Comparison of ENCODE assay signal across 23 cellular contexts in genomic region chr10:87915406-87915805, GRCh38. TPM values are rescaled to one million over a fixed set of nuclear protein-coding genes. Genes with fewer than 3 reads are reported as not detected.
DNase-seq lines count a peak whose midpoint lies in the region; ATAC-seq, FAIRE-seq and TF ChIP-seq lines count a peak whose summit lies in the region.
"Had no signal": no experiment of that assay in that cellular context is flagged by ENCODE, and none has a peak within 500 bp of the region (broad histone marks: within the 10 kb centered on the region; RNA-seq: fewer than 3 reads in every experiment).

No MANE protein-coding gene starts in this region.

- TF ChIP-seq RAD21 in SK-N-SH (IDR thresholded peaks at IDR 0.05; ENCODE audit: low read length) = no peak

- 97% methylated on average over 3 of the region's 4 CpGs for WGBS in SK-N-SH (ENCODE audit: low lambda C conversion rate)

- peaks cover 17% of the 10 kb centered on the region; the same call in 1 of the 2 replicates for H3K9me3 ChIP-seq in SK-N-SH
- H3K9me3 ChIP-seq in RWPE2 (ENCODE audit: severe bottlenecking) = peaks cover 18% of the 10 kb centered on the region
- H3K9me3 ChIP-seq in subcutaneous abdominal adipose tissue (ENCODE audit: control insufficient read depth in 5 of 5, low read length in 5 of 5) = peaks cover 5 to 23% (median 19%) of the 10 kb centered on the region in 5 donors
- H3K9me3 ChIP-seq: SJCRH30 had no signal

- peaks cover 100% of the 10 kb centered on the region for H3K79me2 ChIP-seq in SK-N-SH (ENCODE audit: insufficient read depth)

- H3K4me2 ChIP-seq in SK-N-SH = no peak overlapping the region

- TF ChIP-seq EP300 in SK-N-SH (IDR thresholded peaks at IDR 0.05; ENCODE audit: borderline replicate concordance in 1 of 2, low read depth in 1 of 2, low read length in 1 of 2) = no peak

- H4K20me1 ChIP-seq in SK-N-SH (ENCODE audit: insufficient read depth) = peaks cover 57% of the 10 kb centered on the region

- H3K36me3 ChIP-seq in SK-N-SH (replicated peaks in 1 of 2; ENCODE audit: control insufficient read depth in 1 of 2, insufficient read depth in 2 of 2, low read length in 1 of 2) = peaks cover 16 to 53% of the 10 kb centered on the region in 2 experiments
- H3K36me3 ChIP-seq in RWPE2 (ENCODE audit: low read depth) = peaks cover 41% of the 10 kb centered on the region
- H3K36me3 ChIP-seq in subcutaneous abdominal adipose tissue (ENCODE audit: control insufficient read depth in 5 of 5, insufficient read depth in 5 of 5, low read length in 5 of 5) = peaks cover 0 to 19% (median 6%) of the 10 kb centered on the region in 5 donors
- H3K36me3 ChIP-seq: gastrocnemius medialis, SJCRH30 had no signal

- no peaks in the 10 kb centered on the region for H3K9me2 ChIP-seq in SK-N-SH

- H3K9me3 Mint-ChIP-seq in activated naive CD8-positive, alpha-beta T cell treated with anti-CD3 and anti-CD28 coated beads for 36 hours = peaks cover 34% of the 10 kb centered on the region

- no peak overlapping the region for H3K4me3 ChIP-seq in SK-N-SH (ENCODE audit: low read depth in 2 of 2, low read length in 1 of 2)
- no peak overlapping the region for H3K4me3 ChIP-seq in RWPE2 (ENCODE audit: severe bottlenecking)
- no peak overlapping the region for H3K4me3 ChIP-seq in subcutaneous abdominal adipose tissue (ENCODE audit: low read depth in 1 of 5, low read length in 5 of 5)
- H3K4me3 ChIP-seq: BLaER1 treated with 17β-estradiol and CSF1 and Interleukin-3, amounts not matched to agents 10 nM and 100 nM; gastrocnemius medialis; SJCRH30 had no signal

- no peaks in the 10 kb centered on the region for H3K27me3 ChIP-seq in SK-N-SH (ENCODE audit: insufficient read depth)
- no peaks in the 10 kb centered on the region for H3K27me3 ChIP-seq in RWPE2 (ENCODE audit: insufficient read depth, poor library complexity, severe bottlenecking)
- no peaks in the 10 kb centered on the region for H3K27me3 ChIP-seq in subcutaneous abdominal adipose tissue (ENCODE audit: control insufficient read depth in 5 of 5, insufficient read depth in 4 of 5, low read length in 5 of 5)
- H3K27me3 ChIP-seq: BLaER1 treated with 17β-estradiol and CSF1 and Interleukin-3, amounts not matched to agents 10 nM and 100 nM; gastrocnemius medialis; SJCRH30 had no signal

- H3K27ac Mint-ChIP-seq in activated naive CD8-positive, alpha-beta T cell treated with anti-CD3 and anti-CD28 coated beads for 36 hours = no peak overlapping the region
- H3K27ac Mint-ChIP-seq: activated naive CD8-positive, alpha-beta T cell treated with anti-CD3 and anti-CD28 coated beads, Interleukin-2, amount 10 ng/mL, durations not matched to agents 7 days and 5 days; activated T-helper 1 cell treated with anti-CD3 and anti-CD28 coated beads, Interleukin-12 subunit alpha, Interleukin-12 subunit beta, Interleukin-2, Interleukin-4 antibody, amounts not matched to agents 30 ng/mL and 10 ng/mL and 1 ng/mL, durations not matched to agents 14 hours and 24 hours and 36 hours had no signal

- DNase-seq in SK-N-SH (no peak), RWPE2 (ENCODE audit: low spot score) (no peak), iris pigment epithelial cell (ENCODE audit: low read depth) (peak; percentile 70), RCC 7860 (ENCODE audit: low spot score) (no peak), posterior cingulate gyrus (no peak)
- DNase-seq in activated naive CD8-positive, alpha-beta T cell treated with anti-CD3 and anti-CD28 coated beads for 36 hours = no peak
- DNase-seq: activated CD4-positive, alpha-beta T cell treated with anti-CD3 and anti-CD28 coated beads for 1 hour; activated naive CD8-positive, alpha-beta T cell treated with anti-CD3 and anti-CD28 coated beads, Interleukin-2, amount 10 ng/mL, durations not matched to agents 7 days and 5 days; erythroblast; gastrocnemius medialis; naive thymus-derived CD4-positive, alpha-beta T cell; NCI-H1930; SJCRH30; stimulated activated CD4-positive, alpha-beta T cell treated with anti-CD3 and anti-CD28 coated beads, Interleukin-4, amount 100 ng/mL, for 1 hour; substantia nigra; T-helper 9 cell had no signal

- intact Hi-C loops in posterior cingulate gyrus (cut with DNase I) = no loop called here

- H3K27me3 Mint-ChIP-seq in activated naive CD8-positive, alpha-beta T cell treated with anti-CD3 and anti-CD28 coated beads for 36 hours = no peaks in the 10 kb centered on the region
- H3K27me3 Mint-ChIP-seq: activated naive CD8-positive, alpha-beta T cell treated with anti-CD3 and anti-CD28 coated beads, Interleukin-2, amount 10 ng/mL, durations not matched to agents 7 days and 5 days; naive thymus-derived CD4-positive, alpha-beta T cell had no signal

- H3K4me1 ChIP-seq in SK-N-SH (ENCODE audit: control insufficient read depth in 1 of 2, insufficient read depth in 2 of 2, low read depth in 1 of 2, low read length in 1 of 2) (peaks cover 6 to 11% of the 10 kb centered on the region in 2 experiments; a peak in 3 of 4 replicates), RWPE2 (ENCODE audit: insufficient read depth, poor library complexity, severe bottlenecking) (peaks cover 27% of the 10 kb centered on the region), subcutaneous abdominal adipose tissue (ENCODE audit: control insufficient read depth in 5 of 5, insufficient read depth in 5 of 5, low read length in 5 of 5) (peaks cover 0 to 33% (median 31%) of the 10 kb centered on the region in 5 donors)
- H3K4me1 ChIP-seq: SJCRH30 had no signal

- peaks cover 28% of the 10 kb centered on the region for H3K4me1 Mint-ChIP-seq in activated naive CD8-positive, alpha-beta T cell treated with anti-CD3 and anti-CD28 coated beads for 36 hours

- H3K36me3 Mint-ChIP-seq in activated naive CD8-positive, alpha-beta T cell treated with anti-CD3 and anti-CD28 coated beads for 36 hours = peaks cover 53% of the 10 kb centered on the region

- no peak for FAIRE-seq in RCC 7860 (lab: Jason Lieb, UNC)
- FAIRE-seq: A204.1, bronchial epithelial cell, GM18507 had no signal

- TF ChIP-seq CTCF in SK-N-SH (IDR thresholded peaks at IDR 0.05) (no peak), RWPE2 (IDR thresholded peaks at IDR 0.05; ENCODE audit: poor library complexity, severe bottlenecking) (no peak)

- peaks cover 16% of the 10 kb centered on the region for H3F3A ChIP-seq in SK-N-SH (replicated peaks; ENCODE audit: insufficient read depth)

- H3K9ac ChIP-seq in SK-N-SH (no peak overlapping the region), subcutaneous abdominal adipose tissue (ENCODE audit: low read length in 5 of 5) (no peak overlapping the region)
- H3K9ac ChIP-seq: BLaER1 treated with 17β-estradiol and CSF1 and Interleukin-3, amounts not matched to agents 10 nM and 100 nM had no signal

- H3K27ac ChIP-seq in SK-N-SH (ENCODE audit: low read depth in 2 of 2, low read length in 1 of 2) = no peak overlapping the region
- H3K27ac ChIP-seq in RWPE2 (ENCODE audit: poor library complexity, severe bottlenecking) = peak overlapping the region; percentile 45
- peak overlapping the region; percentile 64 for H3K27ac ChIP-seq in subcutaneous abdominal adipose tissue (ENCODE audit: low read depth, low read length)
- H3K27ac ChIP-seq: BLaER1 treated with 17β-estradiol and CSF1 and Interleukin-3, amounts not matched to agents 10 nM and 100 nM; SJCRH30 had no signal

- peak; percentile 25 for ATAC-seq in SK-N-SH treated with all-trans-retinoic acid at 6 μM for 48 hours
- no peak for ATAC-seq in RWPE2 (ENCODE audit: low read depth)
- ATAC-seq: gastrocnemius medialis; naive thymus-derived CD4-positive, alpha-beta T cell had no signal

- no peak overlapping the region for H2AFZ ChIP-seq in SK-N-SH (ENCODE audit: low read depth)

- no peak overlapping the region for H3K4me3 Mint-ChIP-seq in activated naive CD8-positive, alpha-beta T cell treated with anti-CD3 and anti-CD28 coated beads for 36 hours
- H3K4me3 Mint-ChIP-seq: activated naive CD8-positive, alpha-beta T cell treated with anti-CD3 and anti-CD28 coated beads, Interleukin-2, amount 10 ng/mL, durations not matched to agents 7 days and 5 days; activated T-helper 1 cell treated with anti-CD3 and anti-CD28 coated beads, Interleukin-12 subunit alpha, Interleukin-12 subunit beta, Interleukin-2, Interleukin-4 antibody, amounts not matched to agents 30 ng/mL and 10 ng/mL and 1 ng/mL, durations not matched to agents 14 hours and 24 hours and 36 hours had no signal

- POLR2A ChIA-PET in SK-N-SH (lab: Yijun Ruan, JAX) = no interaction called here

- CTCF ChIA-PET in SK-N-SH (lab: Yijun Ruan, JAX) = interaction anchor here (1.1 kb wide), 1 partner anchor 44 kb away, joined by 3 read pairs; no protein-coding TSS in a partner anchor

TF ChIP-seq in SK-N-SH treated with all-trans-retinoic acid at 6 μM for 48 hours, 23 proteins besides CTCF, POLR2A, EP300 and RAD21 (continues in another document):
- no peak for TF ChIP-seq RARB (CRISPR knock-in tag; IDR thresholded peaks at IDR 0.05)

TF ChIP-seq in SK-N-SH, 30 proteins besides CTCF, POLR2A, EP300 and RAD21:
- no peak for TF ChIP-seq FOSL2 (IDR thresholded peaks at IDR 0.05; ENCODE audit: borderline replicate concordance, low read depth)
- TF ChIP-seq TCF12 (IDR thresholded peaks at IDR 0.05) = no peak
- no peak for TF ChIP-seq RCOR1 (IDR thresholded peaks at IDR 0.05; ENCODE audit: low read length)
- TF ChIP-seq FOXJ3 (CRISPR knock-in tag; IDR thresholded peaks at IDR 0.05) = no peak
- no peak for TF ChIP-seq JUND (IDR thresholded peaks at IDR 0.05)
- no peak for TF ChIP-seq IRF3 (IDR thresholded peaks at IDR 0.05; ENCODE audit: low read depth, low read length)
- TF ChIP-seq RXRA (IDR thresholded peaks at IDR 0.05; ENCODE audit: borderline replicate concordance, low read depth) = no peak

RNA-seq across cellular contexts. Expression of gene PTEN, which starts 52.0 kb away (rescaled TPM):
- polyA plus RNA-seq in SK-N-SH (2012; rRNA removed) = 12.8 and 13.1 TPM in 2 replicates
- 15.4 and 25.8 TPM in 2 replicates for polyA plus RNA-seq in SK-N-SH (2012; cell fraction: cytosol; rRNA removed)
- 8.4 and 14.2 TPM in 2 replicates for polyA plus RNA-seq in SK-N-SH (2012; cell fraction: nucleus; rRNA removed)
- 10 to 100 TPM; 44.5 to 50.8 TPM for total RNA-seq in activated naive CD8-positive, alpha-beta T cell treated with anti-CD3 and anti-CD28 coated beads for 36 hours

RNA-seq across cellular contexts. Expression of gene KLLN, which starts 52.1 kb away (rescaled TPM):
- polyA plus RNA-seq in SK-N-SH (2012; rRNA removed) = 0.83 and 1.2 TPM in 2 replicates
- 0.86 and 1.0 TPM in 2 replicates for polyA plus RNA-seq in SK-N-SH (2012; cell fraction: cytosol; rRNA removed)
- 0.51 and 0.54 TPM in 2 replicates for polyA plus RNA-seq in SK-N-SH (2012; cell fraction: nucleus; rRNA removed)
- total RNA-seq in activated naive CD8-positive, alpha-beta T cell treated with anti-CD3 and anti-CD28 coated beads for 36 hours = under 1 TPM; 0.58 to 0.64 TPM

Comparison
In these comparisons a context has a peak if more than half of its experiments do, and no peak if none do; other contexts are left out.
1. H3K27ac ChIP-seq: peak in RWPE2 (single experiment) and subcutaneous abdominal adipose tissue (single experiment); none in SK-N-SH (0 of 2).